In genomic region chr21:33542640-33543504, GRCh38 we compare ENCODE assay signal across 8 cellular contexts. TPM values are rescaled to one million over a fixed set of nuclear protein-coding genes. Genes with fewer than 3 reads are reported as not detected.
DNase-seq lines count a peak whose midpoint lies in the region; ATAC-seq and TF ChIP-seq lines count a peak whose summit lies in the region.

SON (plus strand) TSS chr21:33543038; CDS start chr21:33543093, 55 bp downstream.

- peaks cover 92% of the 10 kb centered on the region for H3K79me2 ChIP-seq in Karpas-422 (ENCODE audit: low read length)

- TF ChIP-seq POLR2A in esophagus muscularis mucosa (IDR thresholded peaks at IDR 0.05; ENCODE audit: low read depth): peak; percentile 72

- H2AFZ ChIP-seq in Karpas-422 (ENCODE audit: low read length): peak within 1 kb of the TSS; percentile 35; the same call in 1 of the 2 replicates

- H3K36me3 ChIP-seq in Karpas-422 (ENCODE audit: insufficient read depth, low read length) (peaks cover 51% of the 10 kb centered on the region), esophagus muscularis mucosa (peaks cover 23 to 34% (median 28%) of the 10 kb centered on the region in 4 donors), muscle layer of duodenum (ENCODE audit: control insufficient read depth in 1 of 2, insufficient read depth in 2 of 2, low read length in 2 of 2) (peaks cover 4 to 24% of the 10 kb centered on the region in 2 donors)

- H3K9me2 ChIP-seq in Karpas-422 (replicated peaks; ENCODE audit: insufficient read depth, low read length): no peaks in the 10 kb centered on the region

- ATAC-seq in GM21825 (IDR thresholded peaks at IDR 0.05; ENCODE audit: unreplicated experiment): peak; percentile 92

- peak within 1 kb of the TSS; percentile 97 for H3K9ac ChIP-seq in Karpas-422 (ENCODE audit: low read length)

- H3K27me3 ChIP-seq in Karpas-422 (ENCODE audit: low read length) (no peaks in the 10 kb centered on the region), esophagus muscularis mucosa (no peaks in the 10 kb centered on the region), muscle layer of duodenum (ENCODE audit: low read depth, low read length) (no peaks in the 10 kb centered on the region)

- under 1% methylated on average over 24 of the region's 57 CpGs for WGBS in esophagus muscularis mucosa

- peaks cover 29% of the 10 kb centered on the region for H4K20me1 ChIP-seq in Karpas-422 (ENCODE audit: insufficient read depth, low read depth, low read length)

- DNase-seq in DMS79 treated with DMSO at 0.1 percent for 48 hours (lab: John Stamatoyannopoulos, UW): peak; percentile 96
- DNase-seq in Karpas-422: peak; percentile 99
- DNase-seq in RKO (ENCODE audit: low spot score): peak; percentile 99
- peak; percentile 96 for DNase-seq in activated T-helper 1 cell treated with Interleukin-2 at 50 U/mL for 16 hours (ENCODE audit: low read depth)
- peak; percentile 100 for DNase-seq in esophagus muscularis mucosa (ENCODE audit: extremely low spot score)
- peak; percentile 97 to 98 for DNase-seq in stimulated activated CD8-positive, alpha-beta memory T cell treated with anti-CD3 and anti-CD28 coated beads, Interleukin-7, amount 100 ng/mL, for 4 hours (ENCODE audit: low read depth in 2 of 2)

- intact Hi-C loops in esophagus muscularis mucosa (cut with DNase I): loop anchor here (5.0 kb wide), 1 partner anchor 61 kb away; no protein-coding TSS in a partner anchor

- H3K4me1 ChIP-seq in Karpas-422 (ENCODE audit: low read length) (peaks cover 30% of the 10 kb centered on the region), esophagus muscularis mucosa (peaks cover 34 to 51% (median 47%) of the 10 kb centered on the region in 4 donors), muscle layer of duodenum (ENCODE audit: control insufficient read depth in 1 of 2, insufficient read depth in 2 of 2, low read length in 2 of 2) (peaks cover 7 to 28% of the 10 kb centered on the region in 2 donors)

- no peaks in the 10 kb centered on the region for H3K9me3 ChIP-seq in Karpas-422 (ENCODE audit: low read length)
- no peaks in the 10 kb centered on the region for H3K9me3 ChIP-seq in esophagus muscularis mucosa
- no peaks in the 10 kb centered on the region for H3K9me3 ChIP-seq in muscle layer of duodenum (ENCODE audit: control insufficient read depth in 1 of 2, low read length in 2 of 2)

- TF ChIP-seq CTCF in esophagus muscularis mucosa (IDR thresholded peaks at IDR 0.05): no peak

- H3K4me3 ChIP-seq in Karpas-422 (ENCODE audit: low read length): peak within 1 kb of the TSS; percentile 83
- peak within 1 kb of the TSS; percentile 72 to 81 (median 75) for H3K4me3 ChIP-seq in esophagus muscularis mucosa
- peak within 1 kb of the TSS; percentile 80 to 97 for H3K4me3 ChIP-seq in muscle layer of duodenum (ENCODE audit: low read depth in 1 of 2, low read length in 2 of 2)

- peak within 1 kb of the TSS; percentile 96 for H3K4me2 ChIP-seq in Karpas-422 (ENCODE audit: low read depth, low read length, poor library complexity, severe bottlenecking)

- H3K27ac ChIP-seq in Karpas-422 (ENCODE audit: low read length) (peak within 1 kb of the TSS; percentile 96), esophagus muscularis mucosa (replicated peaks in 1 of 4) (peak within 1 kb of the TSS; percentile 96 to 99 (median 98)), muscle layer of duodenum (ENCODE audit: low read length) (peak within 1 kb of the TSS; percentile 100)

- no peak for TF ChIP-seq EP300 in esophagus muscularis mucosa (IDR thresholded peaks at IDR 0.05)

RNA-seq across cellular contexts. Expression of gene SON, which starts in this region (rescaled TPM):
- total RNA-seq in Karpas-422 (2014; rRNA removed; shearing (Covaris generic); ENCODE audit: low replicate concordance): 121 and 159 TPM in 2 replicates
- total RNA-seq in esophagus muscularis mucosa: 100 to 1,000 TPM; 219 to 258 (median 244) TPM

Comparison
In these comparisons a context has a peak if more than half of its experiments do, and no peak if none do; other contexts are left out.
1. Peak in every context shown above with its lines: DNase-seq, ATAC-seq, H3K4me3 ChIP-seq and H3K27ac ChIP-seq.